ENCODE assay signal across 9 cellular contexts in genomic region chr19:15837399-15837731, GRCh38. TPM values are rescaled to one million over a fixed set of nuclear protein-coding genes. Genes with fewer than 3 reads are reported as not detected.
DNase-seq lines count a peak whose midpoint lies in the region; ATAC-seq, FAIRE-seq and TF ChIP-seq lines count a peak whose summit lies in the region.
"Not testable (repeated sequence)": the region's sequence is repeated elsewhere in the genome, so short reads cannot be mapped to it uniquely, and the experiment has no call there.
"Had no signal": no experiment of that assay in that cellular context is flagged by ENCODE, and none has a peak within 500 bp of the region (broad histone marks: within the 10 kb centered on the region; RNA-seq: fewer than 3 reads in every experiment).

No MANE protein-coding gene starts in this region.

- WGBS in HepG2 (ENCODE audit: low lambda C conversion rate) = 6% methylated on average over 6 of the region's 6 CpGs

- in situ Hi-C loops in HepG2 (cut with HindIII; ENCODE audit: extremely low pct_ligation_motif_present, low pct_unique_long_range_greater_than_20kb); gastrocnemius medialis (cut with MboI; ENCODE audit: low sequenced_read_pairs in 4 of 4): not testable (repeated sequence)

- not testable (repeated sequence) for TF ChIP-seq RAD21 in HepG2 (CRISPR knock-in tag; IDR thresholded peaks at IDR 0.05)

- H3K9me3 ChIP-seq in SJCRH30 (replicated peaks); HepG2 (ENCODE audit: low read length); gastrocnemius medialis: not testable (repeated sequence)

- TF ChIP-seq EP300 in HepG2 (IDR thresholded peaks at IDR 0.05; ENCODE audit: low read depth in 2 of 2, low read length in 2 of 2); HepG2 (CRISPR knock-in tag; IDR thresholded peaks at IDR 0.05; ENCODE audit: borderline replicate concordance): not testable (repeated sequence)

- H3K4me1 ChIP-seq in SJCRH30; HepG2 (ENCODE audit: insufficient read depth, low read length); gastrocnemius medialis: not testable (repeated sequence)

- ATAC-seq in HG03521 (IDR thresholded peaks at IDR 0.05; ENCODE audit: unreplicated experiment) (peak; percentile 6), HepG2 (peak; percentile 49), gastrocnemius medialis (peak; percentile 34 to 35)

- not testable (repeated sequence) for H2AFZ ChIP-seq in HepG2 (ENCODE audit: low read length)

- H3K27me3 Mint-ChIP-seq in activated T-helper 2 cell treated with anti-CD3 and anti-CD28 coated beads, Interferon-gamma antibody, Interleukin-2, Interleukin-4, amounts not matched to agents 10 μg/mL and 5 μg/mL and 100 μg/mL, durations not matched to agents 14 hours and 24 hours and 36 hours (ENCODE audit: low read depth) = not testable (repeated sequence)

- not testable (repeated sequence) for H3K27me3 ChIP-seq in SJCRH30; HepG2 (ENCODE audit: control insufficient read depth in 1 of 2, insufficient read depth in 2 of 2, low read length in 2 of 2); gastrocnemius medialis

- peaks cover 30% of the 10 kb centered on the region for H3K4me1 Mint-ChIP-seq in activated T-helper 2 cell treated with anti-CD3 and anti-CD28 coated beads, Interferon-gamma antibody, Interleukin-2, Interleukin-4, amounts not matched to agents 10 μg/mL and 5 μg/mL and 100 μg/mL, durations not matched to agents 14 hours and 24 hours and 36 hours (ENCODE audit: low read depth)

- H3K4me3 Mint-ChIP-seq in activated T-helper 2 cell treated with anti-CD3 and anti-CD28 coated beads, Interferon-gamma antibody, Interleukin-2, Interleukin-4, amounts not matched to agents 10 μg/mL and 5 μg/mL and 100 μg/mL, durations not matched to agents 14 hours and 24 hours and 36 hours (ENCODE audit: low read depth) = peak overlapping the region; percentile 94

- not testable (repeated sequence) for H3K79me2 ChIP-seq in HepG2 (ENCODE audit: insufficient read depth, low read length)

- H3K27ac ChIP-seq in SJCRH30 (peak overlapping the region; percentile 69), epithelial cell of prostate (peak overlapping the region; percentile 100), HepG2 (ENCODE audit: extremely low read length, insufficient read depth, low read length) (peak overlapping the region; percentile 85), gastrocnemius medialis (peak overlapping the region; percentile 86 to 95 (median 90))

- intact Hi-C loops in activated T-helper 2 cell treated with anti-CD3 and anti-CD28 coated beads, Interferon-gamma antibody, Interleukin-2, Interleukin-4, amounts not matched to agents 10 μg/mL and 5 μg/mL and 100 μg/mL, durations not matched to agents 14 hours and 24 hours and 36 hours (cut with micrococcal nuclease) = loop anchor here (2.0 to 5.0 kb wide), 2 partner anchors 240 to 347 kb away; partner anchors contain the start of genes FAM32A and TPM4
- intact Hi-C loops in HepG2 (cut with micrococcal nuclease; ENCODE audit: unreplicated experiment) = not testable (repeated sequence)
- intact Hi-C loops in gastrocnemius medialis (cut with DNase I; ENCODE audit: low total_unique reads) = loop anchor here (10.0 kb wide), 1 partner anchor 357 kb away; the partner anchor contains the start of gene AP1M1

- not testable (repeated sequence) for H3K36me3 ChIP-seq in SJCRH30; HepG2 (replicated peaks in 1 of 2; ENCODE audit: control insufficient read depth in 1 of 2, insufficient read depth in 2 of 2, low read length in 2 of 2); gastrocnemius medialis

- not testable (repeated sequence) for BruUV-seq in HepG2 (replicated peaks; lab: Mats Ljungman, UMichigan)

- peak overlapping the region; percentile 37; the same call in 1 of the 2 replicates for H3K9ac ChIP-seq in HepG2 (ENCODE audit: insufficient read depth, low read depth, low read length)

- not testable (repeated sequence) for H3K9me3 Mint-ChIP-seq in activated T-helper 2 cell treated with anti-CD3 and anti-CD28 coated beads, Interferon-gamma antibody, Interleukin-2, Interleukin-4, amounts not matched to agents 10 μg/mL and 5 μg/mL and 100 μg/mL, durations not matched to agents 14 hours and 24 hours and 36 hours

- peak overlapping the region; percentile 93 for H3K27ac Mint-ChIP-seq in activated T-helper 2 cell treated with anti-CD3 and anti-CD28 coated beads, Interferon-gamma antibody, Interleukin-2, Interleukin-4, amounts not matched to agents 10 μg/mL and 5 μg/mL and 100 μg/mL, durations not matched to agents 14 hours and 24 hours and 36 hours

- TF ChIP-seq CTCF in GM12864 (IDR thresholded peaks at IDR 0.05; ENCODE audit: low read depth, low read length, missing control alignments); HepG2 (CRISPR knock-in tag; IDR thresholded peaks at IDR 0.05); gastrocnemius medialis (IDR thresholded peaks at IDR 0.05 in 4 of 5, conservative IDR thresholded peaks at IDR 0.05 in 1 of 5): not testable (repeated sequence)

- POLR2A ChIA-PET in HepG2 (lab: Yijun Ruan, JAX) = interaction anchor here (0.9 to 1.3 kb wide), 8 partner anchors 9 to 348 kb away, joined by 3 to 7 read pairs (median 4); partner anchors contain the start of genes CYP4F11, CYP4F12, CYP4F3 and FAM32A

- CTCF ChIA-PET in HepG2 (lab: Yijun Ruan, JAX; ENCODE audit: low intra/inter-chr PET ratio, low total read pairs) = not testable (repeated sequence)

- peak overlapping the region; percentile 91 for H3K4me3 ChIP-seq in GM12864 (ENCODE audit: low read depth, low read length)
- peak overlapping the region; percentile 64 for H3K4me3 ChIP-seq in SJCRH30
- peak overlapping the region; percentile 61 to 83 (median 78) for H3K4me3 ChIP-seq in HepG2 (replicated peaks in 1 of 3; ENCODE audit: insufficient read depth in 1 of 3, low read depth in 2 of 3, low read length in 3 of 3)
- peak overlapping the region; percentile 53 to 81 (median 79) for H3K4me3 ChIP-seq in gastrocnemius medialis

- FAIRE-seq in HepG2 (lab: Jason Lieb, UNC) = not testable (repeated sequence)

- DNase-seq in GM12864 (ENCODE audit: low read depth); activated T-helper 2 cell treated with anti-CD3 and anti-CD28 coated beads, Interferon-gamma antibody, Interleukin-2, Interleukin-4, amounts not matched to agents 10 μg/mL and 5 μg/mL and 100 μg/mL, durations not matched to agents 14 hours and 24 hours and 36 hours (ENCODE audit: low spot score): not testable (repeated sequence)
- DNase-seq in SJCRH30 (peak in 1 of 2 experiments; percentile 48), epithelial cell of prostate (ENCODE audit: low read depth, low spot score) (peak; percentile 61), HepG2 (ENCODE audit: low spot score) (peak; percentile 48), gastrocnemius medialis (peak in 1 of 2 donors; percentile 5)

- H3K36me3 Mint-ChIP-seq in activated T-helper 2 cell treated with anti-CD3 and anti-CD28 coated beads, Interferon-gamma antibody, Interleukin-2, Interleukin-4, amounts not matched to agents 10 μg/mL and 5 μg/mL and 100 μg/mL, durations not matched to agents 14 hours and 24 hours and 36 hours (ENCODE audit: low read depth) = not testable (repeated sequence)

- H4K20me1 ChIP-seq in HepG2 (ENCODE audit: insufficient read depth, low read length) = not testable (repeated sequence)

- TF ChIP-seq POLR2A in HepG2 (IDR thresholded peaks at IDR 0.05; ENCODE audit: insufficient read depth in 1 of 2, low read depth in 2 of 2, low read length in 2 of 2); gastrocnemius medialis (IDR thresholded peaks at IDR 0.05): not testable (repeated sequence)

- peak overlapping the region; percentile 68 for H3K4me2 ChIP-seq in HepG2 (ENCODE audit: low read depth, low read length)

RNA-seq across cellular contexts. Expression of gene OR10H1, which starts 21.9 kb away (rescaled TPM):
- not detected in 2 replicates for total RNA-seq in SJCRH30 (2014; rRNA removed; shearing (Covaris generic))
- 0.05 TPM in 1 of 2 replicates, not detected in the other for total RNA-seq in activated T-helper 2 cell treated with anti-CD3 and anti-CD28 coated beads, Interferon-gamma antibody, Interleukin-2, Interleukin-4, amounts not matched to agents 10 μg/mL and 5 μg/mL and 100 μg/mL, durations not matched to agents 14 hours and 24 hours and 36 hours
- total RNA-seq in HepG2 (2016; rRNA removed; fragmentation: Illumina TruSeq; extraction: Trizol) (not detected in 2 replicates), gastrocnemius medialis (not detected)
- total RNA-seq in HepG2 (2016; cell fraction: cytosol; rRNA removed; fragmentation: Illumina TruSeq; extraction: Trizol; ENCODE audit: low read depth) = not detected in 2 replicates
- total RNA-seq in HepG2 (2016; cell fraction: insoluble cytoplasmic fraction; rRNA removed; fragmentation: Illumina TruSeq; extraction: Trizol) = not detected in 2 replicates
- not detected in 2 replicates for total RNA-seq in HepG2 (2016; cell fraction: membrane; rRNA removed; fragmentation: Illumina TruSeq; extraction: Trizol)
- total RNA-seq in HepG2 (2016; cell fraction: nucleus; rRNA removed; fragmentation: Illumina TruSeq; extraction: Trizol) = not detected in 2 replicates
- not detected in 2 replicates for polyA plus RNA-seq in HepG2 (2011; rRNA removed)
- not detected in 2 replicates for polyA plus RNA-seq in HepG2 (2011; cell fraction: cytosol; rRNA removed)
- polyA plus RNA-seq in HepG2 (2011; cell fraction: nucleus; rRNA removed) = not detected in 2 replicates
- not detected in 2 replicates for polyA plus RNA-seq in HepG2 (2012)
- not detected in 2 replicates for polyA plus RNA-seq in HepG2 (2016; cell fraction: cytosol; fragmentation: Illumina TruSeq; extraction: Trizol; ENCODE audit: low read depth)
- not detected in 2 replicates for polyA plus RNA-seq in HepG2 (2016; cell fraction: insoluble cytoplasmic fraction; fragmentation: Illumina TruSeq; extraction: Trizol; ENCODE audit: low read depth)
- not detected in 2 replicates for polyA plus RNA-seq in HepG2 (2016; cell fraction: membrane; fragmentation: Illumina TruSeq; extraction: Trizol; ENCODE audit: low read depth)
- not detected in 2 replicates for polyA plus RNA-seq in HepG2 (2016; cell fraction: nucleus; fragmentation: Illumina TruSeq; extraction: Trizol; ENCODE audit: insufficient read depth, low read depth)
- 0.05 TPM in 1 of 2 replicates, not detected in the other for polyA minus RNA-seq in HepG2 (2011; rRNA and poly(A)+ RNA removed; ENCODE audit: low replicate concordance)
- polyA minus RNA-seq in HepG2 (2011; cell fraction: cytosol; rRNA and poly(A)+ RNA removed) = not detected in 2 replicates
- not detected in 2 replicates for polyA minus RNA-seq in HepG2 (2011; cell fraction: nucleus; rRNA and poly(A)+ RNA removed)
- polyA plus RNA-seq: adipose tissue had no signal

RNA-seq across cellular contexts. Expression of gene OR10H5, which starts 49.9 kb away (rescaled TPM):
- not detected in 2 replicates for total RNA-seq in SJCRH30 (2014; rRNA removed; shearing (Covaris generic))
- total RNA-seq in activated T-helper 2 cell treated with anti-CD3 and anti-CD28 coated beads, Interferon-gamma antibody, Interleukin-2, Interleukin-4, amounts not matched to agents 10 μg/mL and 5 μg/mL and 100 μg/mL, durations not matched to agents 14 hours and 24 hours and 36 hours = not detected in 2 replicates
- total RNA-seq in HepG2 (2016; rRNA removed; fragmentation: Illumina TruSeq; extraction: Trizol) (not detected in 2 replicates), gastrocnemius medialis (not detected)
- total RNA-seq in HepG2 (2016; cell fraction: cytosol; rRNA removed; fragmentation: Illumina TruSeq; extraction: Trizol; ENCODE audit: low read depth) = not detected in 2 replicates
- not detected in 2 replicates for total RNA-seq in HepG2 (2016; cell fraction: insoluble cytoplasmic fraction; rRNA removed; fragmentation: Illumina TruSeq; extraction: Trizol)
- total RNA-seq in HepG2 (2016; cell fraction: membrane; rRNA removed; fragmentation: Illumina TruSeq; extraction: Trizol) = not detected in 2 replicates
- total RNA-seq in HepG2 (2016; cell fraction: nucleus; rRNA removed; fragmentation: Illumina TruSeq; extraction: Trizol) = not detected in 2 replicates
- polyA plus RNA-seq in HepG2 (2011; rRNA removed) = not detected in 2 replicates
- not detected in 2 replicates for polyA plus RNA-seq in HepG2 (2011; cell fraction: cytosol; rRNA removed)
- not detected in 2 replicates for polyA plus RNA-seq in HepG2 (2011; cell fraction: nucleus; rRNA removed)
- not detected in 2 replicates for polyA plus RNA-seq in HepG2 (2012)
- not detected in 2 replicates for polyA plus RNA-seq in HepG2 (2016; cell fraction: cytosol; fragmentation: Illumina TruSeq; extraction: Trizol; ENCODE audit: low read depth)
- polyA plus RNA-seq in HepG2 (2016; cell fraction: insoluble cytoplasmic fraction; fragmentation: Illumina TruSeq; extraction: Trizol; ENCODE audit: low read depth) = not detected in 2 replicates
- polyA plus RNA-seq in HepG2 (2016; cell fraction: membrane; fragmentation: Illumina TruSeq; extraction: Trizol; ENCODE audit: low read depth) = not detected in 2 replicates
- not detected in 2 replicates for polyA plus RNA-seq in HepG2 (2016; cell fraction: nucleus; fragmentation: Illumina TruSeq; extraction: Trizol; ENCODE audit: insufficient read depth, low read depth)
- polyA minus RNA-seq in HepG2 (2011; rRNA and poly(A)+ RNA removed; ENCODE audit: low replicate concordance) = not detected in 2 replicates
- not detected in 2 replicates for polyA minus RNA-seq in HepG2 (2011; cell fraction: cytosol; rRNA and poly(A)+ RNA removed)
- polyA minus RNA-seq in HepG2 (2011; cell fraction: nucleus; rRNA and poly(A)+ RNA removed) = not detected in 2 replicates
- total RNA-seq: posterior vena cava had no signal
